In genomic region chr5:56459394-56459793, GRCh38 we compare ENCODE assay signal across 23 cellular contexts.
"Had no signal": no experiment of that assay in that cellular context is flagged by ENCODE, and none has a peak within 500 bp of the region (broad histone marks: within the 10 kb centered on the region; RNA-seq: fewer than 3 reads in every experiment).

No MANE protein-coding gene starts in this region.

- H3K9me3 ChIP-seq: esophagus muscularis mucosa, gastroesophageal sphincter, ovary, psoas muscle, sigmoid colon, spleen, suprapubic skin, tibial artery had no signal

- ATAC-seq: foreskin keratinocyte; gastroesophageal sphincter; heart left ventricle; left lobe of liver; natural killer cell treated with Interleukin-12 subunit alpha and Interleukin-12 subunit beta and Interleukin-15 and Interleukin-18, amount 100 ng/mL, for 72 hours; psoas muscle; right cardiac atrium; stimulated activated naive CD8-positive, alpha-beta T cell treated with anti-CD3 and anti-CD28 coated beads, Interleukin-15, amount 100 ng/mL, for 72 hours had no signal

- H3K27me3 ChIP-seq: dorsolateral prefrontal cortex, esophagus muscularis mucosa, foreskin keratinocyte, gastroesophageal sphincter, heart left ventricle, ovary, sigmoid colon, spleen, suprapubic skin, tibial artery had no signal

- DNase-seq: dorsolateral prefrontal cortex; effector CD4-positive, alpha-beta T cell; endodermal cell; foreskin keratinocyte; heart left ventricle; naive B cell; nucleus accumbens; ovary; posterior cingulate gyrus; psoas muscle; right cardiac atrium; sigmoid colon; spleen; stimulated activated naive CD4-positive, alpha-beta T cell; stimulated activated naive CD8-positive, alpha-beta T cell treated with anti-CD3 and anti-CD28 coated beads, Interleukin-15, amount 100 ng/mL, for 72 hours; tibial artery had no signal

- H3K4me3 ChIP-seq: dorsolateral prefrontal cortex, esophagus muscularis mucosa, gastroesophageal sphincter, heart left ventricle, lung, ovary, psoas muscle, sigmoid colon, spleen, suprapubic skin, tibial artery had no signal

- H3K27ac ChIP-seq: epithelial cell of prostate, esophagus muscularis mucosa, foreskin keratinocyte, ovary, psoas muscle, spleen, suprapubic skin had no signal

- H3K36me3 ChIP-seq: esophagus muscularis mucosa, gastroesophageal sphincter, heart left ventricle, ovary, sigmoid colon, spleen, suprapubic skin, tibial artery had no signal

- H3K4me1 ChIP-seq: foreskin keratinocyte, psoas muscle, spleen had no signal
